8 cellular contexts compared by ENCODE assay signal in genomic region chr16:47018223-47018891, GRCh38. TPM values are rescaled to one million over a fixed set of nuclear protein-coding genes. Genes with fewer than 3 reads are reported as not detected.
DNase-seq lines count a peak whose midpoint lies in the region; ATAC-seq and TF ChIP-seq lines count a peak whose summit lies in the region.

No MANE protein-coding gene starts in this region.

- ATAC-seq in GM21528 (IDR thresholded peaks at IDR 0.05; ENCODE audit: low FRiP score, unreplicated experiment) (peak; percentile 98), HG03575 (IDR thresholded peaks at IDR 0.05; ENCODE audit: extremely low read depth, insufficient number of reproducible peaks, low FRiP score, unreplicated experiment) (peak; percentile 96), RWPE2 (ENCODE audit: low read depth) (peak; percentile 99), mucosa of descending colon (peak; percentile 97), aorta (ENCODE audit: low FRiP score) (no peak)

- peak; percentile 30 for DNase-seq in NK-92 treated with Interleukin-12 subunit alpha and Interleukin-12 subunit beta, amount 100 ng/mL, for 24 hours (lab: John Stamatoyannopoulos, UW)
- DNase-seq in NK-92 (lab: John Stamatoyannopoulos, UW; ENCODE audit: unreplicated experiment) (no peak), RWPE2 (ENCODE audit: low spot score) (no peak), T47D (ENCODE audit: low read depth in 1 of 2, low spot score in 1 of 2) (peak; percentile 74 to 82), mucosa of descending colon (peak; percentile 48 to 60 (median 55)), aorta (no peak)

- H3K9me3 ChIP-seq in RWPE2 (ENCODE audit: severe bottlenecking) (no peaks in the 10 kb centered on the region), mucosa of descending colon (no peaks in the 10 kb centered on the region), aorta (ENCODE audit: control insufficient read depth, low read length) (no peaks in the 10 kb centered on the region)

- H3K27ac ChIP-seq in RWPE2 (ENCODE audit: poor library complexity, severe bottlenecking) (no peak overlapping the region), aorta (ENCODE audit: low read depth in 1 of 2, low read length in 2 of 2) (no peak overlapping the region)

- H3K36me3 ChIP-seq in RWPE2 (ENCODE audit: low read depth): no peaks in the 10 kb centered on the region
- no peaks in the 10 kb centered on the region for H3K36me3 ChIP-seq in mucosa of descending colon (ENCODE audit: low read depth)
- H3K36me3 ChIP-seq in aorta (ENCODE audit: control insufficient read depth in 1 of 2, insufficient read depth in 2 of 2, low read length in 1 of 2): no peaks in the 10 kb centered on the region

- WGBS in aorta, 2 donors: 52 to 54% methylated on average over 14 of the region's 14 CpGs

- peak; percentile 62 for TF ChIP-seq CTCF in RWPE2 (IDR thresholded peaks at IDR 0.05; ENCODE audit: poor library complexity, severe bottlenecking)
- TF ChIP-seq CTCF in mucosa of descending colon (IDR thresholded peaks at IDR 0.05): peak; percentile 49

- in situ Hi-C loops in T47D (cut with HindIII; ENCODE audit: low pct_unique_long_range_greater_than_20kb, low sequenced_read_pairs): no loop called here

- H3K4me3 ChIP-seq in RWPE2 (ENCODE audit: severe bottlenecking): no peak overlapping the region
- H3K4me3 ChIP-seq in mucosa of descending colon: no peak overlapping the region
- no peak overlapping the region for H3K4me3 ChIP-seq in aorta (ENCODE audit: low read length in 2 of 2)

- H3K27me3 ChIP-seq in RWPE2 (ENCODE audit: insufficient read depth, poor library complexity, severe bottlenecking) (no peaks in the 10 kb centered on the region), aorta (ENCODE audit: control insufficient read depth in 1 of 2, insufficient read depth in 2 of 2, low read length in 1 of 2) (no peaks in the 10 kb centered on the region)

- H3K4me1 ChIP-seq in RWPE2 (ENCODE audit: insufficient read depth, poor library complexity, severe bottlenecking): no peaks in the 10 kb centered on the region
- no peaks in the 10 kb centered on the region for H3K4me1 ChIP-seq in mucosa of descending colon (ENCODE audit: low read depth)
- no peaks in the 10 kb centered on the region for H3K4me1 ChIP-seq in aorta (ENCODE audit: control insufficient read depth in 1 of 2, insufficient read depth in 2 of 2, low read length in 2 of 2)

- intact Hi-C loops in mucosa of descending colon (cut with DNase I, micrococcal nuclease): no loop called here
- intact Hi-C loops in aorta (cut with DNase I): no loop called here

RNA-seq across cellular contexts. Expression of gene DNAJA2, which starts 44.9 kb away (rescaled TPM):
- total RNA-seq in mucosa of descending colon (10 to 100 TPM; 55.5 to 74.7 (median 59.6) TPM), aorta (10 to 100 TPM; 45.4 to 45.5 TPM)
- polyA plus RNA-seq in aorta: 10 to 100 TPM; 30.2 to 36.8 TPM

Comparison
In these comparisons a context has a peak if more than half of its experiments do, and no peak if none do; other contexts are left out.
1. DNase-seq: peak in NK-92 treated with Interleukin-12 subunit alpha and Interleukin-12 subunit beta, amount 100 ng/mL, for 24 hours (single experiment), T47D (2 of 2) and mucosa of descending colon (3 of 3); none in NK-92 (single experiment), RWPE2 (single experiment) and aorta (0 of 2).